Comparison of ENCODE assay signal across 1 cellular context in genomic region chr1:35560256-35561225, GRCh38.
TF ChIP-seq lines count a peak whose summit lies in the region.

No MANE protein-coding gene starts in this region.

TF ChIP-seq in HepG2, 621 proteins besides CTCF, POLR2A, EP300 and RAD21:
- TF ChIP-seq HNRNPL (IDR thresholded peaks at IDR 0.05; ENCODE audit: low read depth, low read length) (0 out of 2 replicates have a peak, but pooled peaks have one; percentile 66), ZBTB4 (CRISPR knock-in tag; IDR thresholded peaks at IDR 0.05; ENCODE audit: borderline replicate concordance) (no peak), AGO2 (optimal IDR thresholded peaks at IDR 0.05; ENCODE audit: low read depth, low read length) (peak; percentile 75), ELF4 (CRISPR knock-in tag; IDR thresholded peaks at IDR 0.05; ENCODE audit: borderline replicate concordance) (no peak)
